In genomic region chr4:26235500-26235899, GRCh38 we compare ENCODE assay signal across 8 cellular contexts.
DNase-seq lines count a peak whose midpoint lies in the region; ATAC-seq and TF ChIP-seq lines count a peak whose summit lies in the region.
"Had no signal": no experiment of that assay in that cellular context is flagged by ENCODE, and none has a peak within 500 bp of the region (broad histone marks: within the 10 kb centered on the region; RNA-seq: fewer than 3 reads in every experiment).

No MANE protein-coding gene starts in this region.

- peak; percentile 51 for TF ChIP-seq CTCF in foreskin keratinocyte (conservative IDR thresholded peaks at IDR 0.05)

- no peak overlapping the region for H3K27ac ChIP-seq in foreskin keratinocyte

- peaks cover 15% of the 10 kb centered on the region for H3K4me1 ChIP-seq in foreskin keratinocyte

- peak; percentile 11 for DNase-seq in HT1080 (ENCODE audit: low read depth)
- DNase-seq in SK-MEL-5 (ENCODE audit: low read depth, low spot score): peak; percentile 30
- peak; percentile 78 to 90 for DNase-seq in foreskin keratinocyte
- DNase-seq in superior temporal gyrus (ENCODE audit: extremely low spot score): peak; percentile 54
- DNase-seq in NOMO-1 (lab: John Stamatoyannopoulos, UW; ENCODE audit: unreplicated experiment in 2 of 2): no peak
- no peak for DNase-seq in activated T-cell treated with anti-CD3 and anti-CD28 coated beads, Interleukin-2, amount 50 U/mL, for 24 hours
- DNase-seq: activated naive CD4-positive, alpha-beta T cell treated with anti-CD3 and anti-CD28 coated beads, Interleukin-2, amount 50 U/mL, for 16 hours had no signal

- no peaks in the 10 kb centered on the region for H3K36me3 Mint-ChIP-seq in activated T-cell treated with anti-CD3 and anti-CD28 coated beads, Interleukin-2, amount 50 U/mL, for 24 hours (ENCODE audit: low read depth)

- no peak overlapping the region for H3K27ac Mint-ChIP-seq in activated T-cell treated with anti-CD3 and anti-CD28 coated beads, Interleukin-2, amount 50 U/mL, for 24 hours

- in situ Hi-C loops in SK-MEL-5 (cut with HindIII; ENCODE audit: low pct_unique_long_range_greater_than_20kb, low sequenced_read_pairs): no loop called here

- H3K27me3 Mint-ChIP-seq in activated T-cell treated with anti-CD3 and anti-CD28 coated beads, Interleukin-2, amount 50 U/mL, for 24 hours: no peaks in the 10 kb centered on the region

- no peaks in the 10 kb centered on the region for H3K9me3 Mint-ChIP-seq in activated T-cell treated with anti-CD3 and anti-CD28 coated beads, Interleukin-2, amount 50 U/mL, for 24 hours

- ATAC-seq in foreskin keratinocyte (peak; percentile 82), HG02870 (IDR thresholded peaks at IDR 0.05; ENCODE audit: unreplicated experiment) (no peak)

- H3K4me1 Mint-ChIP-seq in activated T-cell treated with anti-CD3 and anti-CD28 coated beads, Interleukin-2, amount 50 U/mL, for 24 hours (ENCODE audit: low read depth): peaks cover 15% of the 10 kb centered on the region

- no peak overlapping the region for H3K4me3 Mint-ChIP-seq in activated T-cell treated with anti-CD3 and anti-CD28 coated beads, Interleukin-2, amount 50 U/mL, for 24 hours

- H3K27me3 ChIP-seq in foreskin keratinocyte: no peaks in the 10 kb centered on the region

Comparison
In these comparisons a context has a peak if more than half of its experiments do, and no peak if none do; other contexts are left out.
1. DNase-seq: peak in HT1080 (single experiment), SK-MEL-5 (single experiment), foreskin keratinocyte (2 of 2) and superior temporal gyrus (single experiment); none in NOMO-1 (0 of 2) and activated T-cell treated with anti-CD3 and anti-CD28 coated beads, Interleukin-2, amount 50 U/mL, for 24 hours (single experiment).